In the genomic region with DNA sequence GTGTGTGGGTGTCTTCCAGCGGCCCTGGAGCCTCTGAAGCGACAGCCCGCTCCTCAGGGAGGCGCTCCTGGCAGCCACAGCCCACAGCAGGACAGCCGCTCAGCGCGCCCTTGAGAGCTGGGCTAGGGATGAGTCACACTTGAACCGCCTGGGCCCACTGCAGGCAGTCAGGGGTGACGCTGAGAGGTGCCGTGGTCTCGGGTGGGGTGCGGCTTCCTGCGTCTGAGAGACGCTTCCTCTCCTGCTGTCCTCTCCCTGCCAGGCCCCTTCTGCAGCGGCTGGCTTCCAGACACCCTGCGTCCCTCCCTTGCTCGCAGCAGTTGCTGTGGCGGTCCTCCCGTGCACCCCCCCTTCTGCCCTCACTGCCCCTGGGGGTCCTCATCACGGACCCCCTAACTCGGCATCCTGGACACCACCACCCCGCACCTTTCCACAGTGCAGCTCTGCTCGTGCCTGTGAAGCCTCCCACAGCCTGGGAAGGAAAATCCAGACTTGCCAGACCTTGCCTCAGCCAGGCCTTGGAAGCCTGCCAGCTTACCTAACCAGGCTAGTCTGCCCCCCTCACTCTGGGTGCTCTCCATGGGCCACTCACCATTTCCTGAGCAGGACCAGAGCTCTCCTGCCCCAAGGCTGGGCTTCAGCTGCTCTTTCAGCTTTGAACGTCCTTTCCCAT, we compare ENCODE assay signal across 8 cellular contexts. TPM values are rescaled to one million over a fixed set of nuclear protein-coding genes. Genes with fewer than 3 reads are reported as not detected.
DNase-seq lines count a peak whose midpoint lies in the region; ATAC-seq and TF ChIP-seq lines count a peak whose summit lies in the region.

No MANE protein-coding gene starts in this region.

- DNase-seq in AG09319 (ENCODE audit: extremely low read depth, low read depth) (no peak), RPMI7951 (ENCODE audit: low read depth) (peak; percentile 91), sigmoid colon (peak; percentile 87), OCI-LY7 (ENCODE audit: low spot score) (no peak)
- peak; percentile 69 for DNase-seq in activated T-helper 9 cell treated with anti-CD3 and anti-CD28 coated beads, Interleukin-2, amount 50 U/mL, for 16 hours (ENCODE audit: low read depth)

- no peak overlapping the region for H3K4me2 ChIP-seq in OCI-LY7 (ENCODE audit: low read length)

- peak overlapping the region in 1 of 2 donors; percentile 17 for H3K4me3 ChIP-seq in gastroesophageal sphincter
- peak overlapping the region in 3 of 4 donors; percentile 7 to 28 (median 17) for H3K4me3 ChIP-seq in sigmoid colon
- no peak overlapping the region for H3K4me3 ChIP-seq in OCI-LY7 (ENCODE audit: low read depth, low read length, poor library complexity, severe bottlenecking)

- CTCF ChIA-PET in OCI-LY7 (lab: Charles Lee; ENCODE audit: unreplicated experiment): no interaction called here

- peak; percentile 17 for TF ChIP-seq CTCF in AG09319 (IDR thresholded peaks at IDR 0.05; ENCODE audit: low read depth, low read length)
- peak in 1 of 4 experiments; percentile 15 for TF ChIP-seq CTCF in gastroesophageal sphincter (IDR thresholded peaks at IDR 0.05)
- no peak for TF ChIP-seq CTCF in sigmoid colon (IDR thresholded peaks at IDR 0.05)
- TF ChIP-seq CTCF in OCI-LY7 (conservative IDR thresholded peaks at IDR 0.05; ENCODE audit: low read length): no peak

- H4K20me1 ChIP-seq in OCI-LY7 (ENCODE audit: insufficient read depth, low read length): no peaks in the 10 kb centered on the region

- peaks cover 0 to 33% (median 12%) of the 10 kb centered on the region in 3 donors for H3K4me1 ChIP-seq in gastroesophageal sphincter
- peaks cover 0 to 36% (median 28%) of the 10 kb centered on the region in 4 donors for H3K4me1 ChIP-seq in sigmoid colon
- no peaks in the 10 kb centered on the region for H3K4me1 ChIP-seq in OCI-LY7 (ENCODE audit: insufficient read depth, low read length, poor library complexity, severe bottlenecking)

- H3K36me3 ChIP-seq in gastroesophageal sphincter (peaks cover 0 to 17% of the 10 kb centered on the region in 2 donors), sigmoid colon (peaks cover 0 to 6% (median 0%) of the 10 kb centered on the region in 4 donors), OCI-LY7 (ENCODE audit: insufficient read depth, low read length) (peaks cover 6% of the 10 kb centered on the region; the same call in 1 of the 2 replicates)

- intact Hi-C loops in sigmoid colon (cut with DNase I): no loop called here
- intact Hi-C loops in OCI-LY7 (cut with micrococcal nuclease; ENCODE audit: unreplicated experiment): no loop called here

- TF ChIP-seq POLR2A in gastroesophageal sphincter (IDR thresholded peaks at IDR 0.05) (no peak), sigmoid colon (IDR thresholded peaks at IDR 0.05) (no peak)

- POLR2A ChIA-PET in OCI-LY7 (lab: Charles Lee): no interaction called here

- H3K79me2 ChIP-seq in OCI-LY7 (ENCODE audit: insufficient read depth, low read depth, low read length): no peaks in the 10 kb centered on the region

- no TSS peak for BruUV-seq in OCI-LY7 (replicated peaks; lab: Mats Ljungman, UMichigan)

- H3K9me3 ChIP-seq in gastroesophageal sphincter (no peaks in the 10 kb centered on the region), sigmoid colon (no peaks in the 10 kb centered on the region), OCI-LY7 (ENCODE audit: low read length) (no peaks in the 10 kb centered on the region)

- peak overlapping the region in 3 of 4 donors; percentile 55 to 68 (median 57) for H3K27ac ChIP-seq in gastroesophageal sphincter
- H3K27ac ChIP-seq in sigmoid colon: peak overlapping the region; percentile 36 to 58 (median 44)
- no peak overlapping the region for H3K27ac ChIP-seq in OCI-LY7 (ENCODE audit: low read depth, low read length, poor library complexity, severe bottlenecking)

- no peak overlapping the region for H2AFZ ChIP-seq in OCI-LY7 (ENCODE audit: low read length)

- no peak for TF ChIP-seq EP300 in gastroesophageal sphincter (IDR thresholded peaks at IDR 0.05)
- TF ChIP-seq EP300 in sigmoid colon (IDR thresholded peaks at IDR 0.05): no peak

- peak; percentile 85 for ATAC-seq in GM19023 (IDR thresholded peaks at IDR 0.05; ENCODE audit: unreplicated experiment)
- peak; percentile 96 for ATAC-seq in HG03175 (IDR thresholded peaks at IDR 0.05; ENCODE audit: unreplicated experiment)
- ATAC-seq in gastroesophageal sphincter: peak; percentile 87

- 28 to 63% methylated on average over 1 to 7 of the region's 24 CpGs for WGBS in gastroesophageal sphincter (ENCODE audit: low coverage in 1 of 2), 2 donors
- 30 to 61% methylated on average over 24 of the region's 24 CpGs for WGBS in sigmoid colon, 2 donors

- no peaks in the 10 kb centered on the region for H3K27me3 ChIP-seq in gastroesophageal sphincter
- no peaks in the 10 kb centered on the region for H3K27me3 ChIP-seq in sigmoid colon

- H3K9me2 ChIP-seq in OCI-LY7 (ENCODE audit: insufficient read depth, low read length): no peaks in the 10 kb centered on the region

RNA-seq across cellular contexts. Expression of a gene that starts 1.1 kb away (rescaled TPM):
- 1.7 and 1.9 TPM in 2 replicates for total RNA-seq in RPMI7951 (2014; rRNA removed; shearing (Covaris generic))
- total RNA-seq in gastroesophageal sphincter: under 1 TPM; 0.13 to 0.93 (median 0.38) TPM
- 1 to 10 TPM in 1 of 4 donors, under 1 TPM in 3; under 0.01 to 1.7 (median 0.26) TPM for total RNA-seq in sigmoid colon
- 1 to 10 TPM in 1 of 3 donors, under 1 TPM in 2; 0.60 to 2.3 (median 0.92) TPM for polyA plus RNA-seq in sigmoid colon
- total RNA-seq in OCI-LY7 (2014; rRNA removed; shearing (Covaris generic)): 0.03 TPM in 2 replicates
- total RNA-seq in OCI-LY7 (2022): 0.04 and 0.17 TPM in 2 replicates

RNA-seq across cellular contexts. Expression of a gene that starts 56.3 kb away (rescaled TPM):
- total RNA-seq in RPMI7951 (2014; rRNA removed; shearing (Covaris generic)): 0.36 and 0.39 TPM in 2 replicates
- total RNA-seq in gastroesophageal sphincter: 1 to 10 TPM; 2.5 to 7.0 (median 3.6) TPM
- total RNA-seq in sigmoid colon: 1 to 10 TPM; 1.6 to 5.3 (median 3.4) TPM
- 1 to 10 TPM in 1 of 3 donors, under 1 TPM in 1, not detected in 1; 0.92 to 6.5 TPM for polyA plus RNA-seq in sigmoid colon
- 9.4 and 11.1 TPM in 2 replicates for total RNA-seq in OCI-LY7 (2014; rRNA removed; shearing (Covaris generic))
- 9.5 and 12.0 TPM in 2 replicates for total RNA-seq in OCI-LY7 (2022)

Comparison
In these comparisons a context has a peak if more than half of its experiments do, and no peak if none do; other contexts are left out.
1. DNase-seq: peak in RPMI7951 (single experiment), activated T-helper 9 cell treated with anti-CD3 and anti-CD28 coated beads, Interleukin-2, amount 50 U/mL, for 16 hours (single experiment) and sigmoid colon (single experiment); none in AG09319 (single experiment) and OCI-LY7 (single experiment).
2. Peak in every context shown above with its lines, with median percentiles within 50 percentile points of each other: ATAC-seq.